1 cellular context compared by ENCODE assay signal in the genomic region with DNA sequence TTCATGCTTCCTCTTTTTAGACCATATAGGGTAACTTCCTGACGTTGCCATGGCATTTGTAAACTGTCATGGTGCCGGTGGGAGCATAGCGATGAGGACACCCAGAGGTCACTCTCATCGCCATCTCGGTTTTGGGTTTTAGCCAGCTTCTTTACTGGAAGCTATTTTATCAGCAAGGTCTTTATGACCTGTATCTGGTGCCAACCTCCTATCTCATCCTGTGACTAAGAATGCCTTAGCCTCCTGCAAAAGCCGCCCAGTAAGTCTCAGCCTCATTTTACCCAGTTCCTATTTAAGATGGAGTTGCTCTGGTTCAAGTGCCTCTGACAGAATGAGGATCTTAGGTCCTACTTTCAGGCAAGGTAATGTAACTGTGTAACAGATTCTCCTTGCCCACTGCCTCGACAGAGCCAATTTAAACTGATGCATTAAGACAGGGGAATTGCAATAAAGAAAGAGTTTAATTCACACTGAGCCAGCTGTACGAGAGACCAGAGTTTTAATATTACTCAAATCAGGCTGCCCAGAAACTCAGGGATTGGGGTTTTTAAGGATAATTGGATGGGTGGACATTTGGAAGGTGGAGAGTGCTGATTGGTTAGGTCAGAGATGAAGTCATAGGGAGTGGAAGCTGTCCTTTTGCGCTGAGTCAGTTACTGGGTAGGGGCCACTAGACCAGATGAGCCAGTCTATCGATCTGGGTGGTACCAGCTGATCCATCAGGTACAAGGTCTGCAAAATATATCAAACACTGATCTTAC.
TF ChIP-seq lines count a peak whose summit lies in the region.

No MANE protein-coding gene starts in this region.

TF ChIP-seq in GM23338, 12 proteins besides CTCF, POLR2A, EP300 and RAD21 (continued from another document):
- TF ChIP-seq, protein P1, sequence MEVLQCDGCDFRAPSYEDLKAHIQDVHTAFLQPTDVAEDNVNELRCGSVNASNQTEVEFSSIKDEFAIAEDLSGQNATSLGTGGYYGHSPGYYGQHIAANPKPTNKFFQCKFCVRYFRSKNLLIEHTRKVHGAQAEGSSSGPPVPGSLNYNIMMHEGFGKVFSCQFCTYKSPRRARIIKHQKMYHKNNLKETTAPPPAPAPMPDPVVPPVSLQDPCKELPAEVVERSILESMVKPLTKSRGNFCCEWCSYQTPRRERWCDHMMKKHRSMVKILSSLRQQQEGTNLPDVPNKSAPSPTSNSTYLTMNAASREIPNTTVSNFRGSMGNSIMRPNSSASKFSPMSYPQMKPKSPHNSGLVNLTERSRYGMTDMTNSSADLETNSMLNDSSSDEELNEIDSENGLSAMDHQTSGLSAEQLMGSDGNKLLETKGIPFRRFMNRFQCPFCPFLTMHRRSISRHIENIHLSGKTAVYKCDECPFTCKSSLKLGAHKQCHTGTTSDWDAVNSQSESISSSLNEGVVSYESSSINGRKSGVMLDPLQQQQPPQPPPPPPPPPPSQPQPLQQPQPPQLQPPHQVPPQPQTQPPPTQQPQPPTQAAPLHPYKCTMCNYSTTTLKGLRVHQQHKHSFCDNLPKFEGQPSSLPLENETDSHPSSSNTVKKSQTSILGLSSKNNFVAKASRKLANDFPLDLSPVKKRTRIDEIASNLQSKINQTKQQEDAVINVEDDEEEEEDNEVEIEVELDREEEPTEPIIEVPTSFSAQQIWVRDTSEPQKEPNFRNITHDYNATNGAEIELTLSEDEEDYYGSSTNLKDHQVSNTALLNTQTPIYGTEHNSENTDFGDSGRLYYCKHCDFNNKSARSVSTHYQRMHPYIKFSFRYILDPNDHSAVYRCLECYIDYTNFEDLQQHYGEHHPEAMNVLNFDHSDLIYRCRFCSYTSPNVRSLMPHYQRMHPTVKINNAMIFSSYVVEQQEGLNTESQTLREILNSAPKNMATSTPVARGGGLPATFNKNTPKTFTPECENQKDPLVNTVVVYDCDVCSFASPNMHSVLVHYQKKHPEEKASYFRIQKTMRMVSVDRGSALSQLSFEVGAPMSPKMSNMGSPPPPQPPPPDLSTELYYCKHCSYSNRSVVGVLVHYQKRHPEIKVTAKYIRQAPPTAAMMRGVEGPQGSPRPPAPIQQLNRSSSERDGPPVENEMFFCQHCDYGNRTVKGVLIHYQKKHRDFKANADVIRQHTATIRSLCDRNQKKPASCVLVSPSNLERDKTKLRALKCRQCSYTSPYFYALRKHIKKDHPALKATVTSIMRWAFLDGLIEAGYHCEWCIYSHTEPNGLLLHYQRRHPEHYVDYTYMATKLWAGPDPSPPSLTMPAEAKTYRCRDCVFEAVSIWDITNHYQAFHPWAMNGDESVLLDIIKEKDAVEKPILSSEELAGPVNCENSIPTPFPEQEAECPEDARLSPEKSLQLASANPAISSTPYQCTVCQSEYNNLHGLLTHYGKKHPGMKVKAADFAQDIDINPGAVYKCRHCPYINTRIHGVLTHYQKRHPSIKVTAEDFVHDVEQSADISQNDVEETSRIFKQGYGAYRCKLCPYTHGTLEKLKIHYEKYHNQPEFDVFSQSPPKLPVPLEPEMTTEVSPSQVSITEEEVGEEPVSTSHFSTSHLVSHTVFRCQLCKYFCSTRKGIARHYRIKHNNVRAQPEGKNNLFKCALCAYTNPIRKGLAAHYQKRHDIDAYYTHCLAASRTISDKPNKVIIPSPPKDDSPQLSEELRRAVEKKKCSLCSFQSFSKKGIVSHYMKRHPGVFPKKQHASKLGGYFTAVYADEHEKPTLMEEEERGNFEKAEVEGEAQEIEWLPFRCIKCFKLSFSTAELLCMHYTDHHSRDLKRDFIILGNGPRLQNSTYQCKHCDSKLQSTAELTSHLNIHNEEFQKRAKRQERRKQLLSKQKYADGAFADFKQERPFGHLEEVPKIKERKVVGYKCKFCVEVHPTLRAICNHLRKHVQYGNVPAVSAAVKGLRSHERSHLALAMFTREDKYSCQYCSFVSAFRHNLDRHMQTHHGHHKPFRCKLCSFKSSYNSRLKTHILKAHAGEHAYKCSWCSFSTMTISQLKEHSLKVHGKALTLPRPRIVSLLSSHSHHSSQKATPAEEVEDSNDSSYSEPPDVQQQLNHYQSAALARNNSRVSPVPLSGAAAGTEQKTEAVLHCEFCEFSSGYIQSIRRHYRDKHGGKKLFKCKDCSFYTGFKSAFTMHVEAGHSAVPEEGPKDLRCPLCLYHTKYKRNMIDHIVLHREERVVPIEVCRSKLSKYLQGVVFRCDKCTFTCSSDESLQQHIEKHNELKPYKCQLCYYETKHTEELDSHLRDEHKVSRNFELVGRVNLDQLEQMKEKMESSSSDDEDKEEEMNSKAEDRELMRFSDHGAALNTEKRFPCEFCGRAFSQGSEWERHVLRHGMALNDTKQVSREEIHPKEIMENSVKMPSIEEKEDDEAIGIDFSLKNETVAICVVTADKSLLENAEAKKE (CRISPR knock-in tag; IDR thresholded peaks at IDR 0.05): no peak
- TF ChIP-seq ZNF114 (CRISPR knock-in tag; IDR thresholded peaks at IDR 0.05): no peak
- TF ChIP-seq NANOG (IDR thresholded peaks at IDR 0.05; ENCODE audit: borderline replicate concordance): no peak
- no peak for TF ChIP-seq CREB1 (CRISPR knock-in tag; IDR thresholded peaks at IDR 0.05; ENCODE audit: low read depth)
- TF ChIP-seq STAT1 (IDR thresholded peaks at IDR 0.05; ENCODE audit: unreplicated experiment): no peak
